Comparison of ENCODE assay signal across 10 cellular contexts in the genomic region with DNA sequence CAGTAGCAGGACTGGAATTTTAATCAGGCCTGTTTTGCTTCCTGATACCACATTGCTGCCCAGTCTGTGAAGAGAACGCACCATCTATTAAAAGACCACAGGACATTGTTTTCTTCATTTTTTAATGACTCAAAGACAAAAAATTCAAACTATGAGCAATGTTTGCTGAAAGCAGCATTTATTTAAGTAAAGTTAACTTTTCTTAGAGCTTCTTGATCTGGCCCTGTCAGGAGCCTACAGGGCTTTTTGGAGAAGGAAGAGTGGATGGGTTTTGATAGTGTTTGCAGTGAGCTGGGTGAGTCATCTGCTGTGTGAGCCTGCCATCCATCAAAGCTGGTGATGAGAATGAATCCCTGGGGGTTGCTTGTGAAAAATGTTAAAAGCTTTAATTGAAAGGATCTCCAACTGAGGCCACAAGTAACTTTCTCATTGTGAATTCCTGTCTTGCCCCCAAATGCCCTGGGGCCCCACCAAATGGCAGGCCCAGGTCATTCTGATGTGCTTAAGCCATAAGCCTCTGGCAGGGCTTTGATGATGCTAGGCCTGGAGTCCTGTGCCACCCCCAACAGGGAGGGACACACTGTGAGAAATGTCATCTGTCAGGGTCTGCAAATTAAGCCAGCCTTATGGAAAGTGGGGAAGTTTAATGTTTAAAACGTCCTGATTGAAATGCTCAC.
DNase-seq lines count a peak whose midpoint lies in the region; ATAC-seq and TF ChIP-seq lines count a peak whose summit lies in the region.
"Had no signal": no experiment of that assay in that cellular context is flagged by ENCODE, and none has a peak within 500 bp of the region (broad histone marks: within the 10 kb centered on the region; RNA-seq: fewer than 3 reads in every experiment).

No MANE protein-coding gene starts in this region.

- H3K36me3 ChIP-seq in aorta (ENCODE audit: control insufficient read depth in 1 of 2, insufficient read depth in 2 of 2, low read length in 1 of 2) = no peaks in the 10 kb centered on the region

- no peak overlapping the region for H3K27ac ChIP-seq in aorta (ENCODE audit: low read depth in 1 of 2, low read length in 2 of 2)
- H3K27ac ChIP-seq: C4-2B had no signal

- DNase-seq in NCI-H2171 treated with DMSO at 0.1 percent for 48 hours (lab: John Stamatoyannopoulos, UW) (peak; percentile 28), NCI-H2171 (lab: John Stamatoyannopoulos, UW) (no peak), SK-MEL-5 (ENCODE audit: low read depth, low spot score) (peak; percentile 70), glomerular visceral epithelial cell (ENCODE audit: extremely low spot score) (peak; percentile 75), aorta (no peak), NCI-H1105 (lab: John Stamatoyannopoulos, UW) (no peak)
- DNase-seq: left cardiac atrium had no signal

- peak; percentile 46 for ATAC-seq in aorta (ENCODE audit: low FRiP score)
- ATAC-seq in HG03442 (IDR thresholded peaks at IDR 0.05; ENCODE audit: unreplicated experiment) = no peak
- ATAC-seq in GM18505 (IDR thresholded peaks at IDR 0.05; ENCODE audit: unreplicated experiment) = no peak

- no peaks in the 10 kb centered on the region for H3K27me3 ChIP-seq in aorta (ENCODE audit: control insufficient read depth in 1 of 2, insufficient read depth in 2 of 2, low read length in 1 of 2)

- H3K9me3 ChIP-seq in aorta (ENCODE audit: control insufficient read depth, low read length) = no peaks in the 10 kb centered on the region

- no peak overlapping the region for H3K4me3 ChIP-seq in aorta (ENCODE audit: low read length in 2 of 2)

- 42 to 48% methylated on average over 2 of the region's 2 CpGs for WGBS in aorta, 2 donors

- intact Hi-C loops in aorta (cut with DNase I) = no loop called here

- in situ Hi-C loops in SK-MEL-5 (cut with HindIII; ENCODE audit: low pct_unique_long_range_greater_than_20kb, low sequenced_read_pairs) = no loop called here

- H3K4me1 ChIP-seq in aorta (ENCODE audit: control insufficient read depth in 1 of 2, insufficient read depth in 2 of 2, low read length in 2 of 2) = peaks cover 0 to 7% of the 10 kb centered on the region in 2 donors

- TF ChIP-seq POLR2A in GM18505 (IDR thresholded peaks at IDR 0.05; ENCODE audit: borderline replicate concordance, extremely low read depth, insufficient read depth, insufficient read length) = no peak

Comparison
In these comparisons a context has a peak if more than half of its experiments do, and no peak if none do; other contexts are left out.
1. DNase-seq: peak in NCI-H2171 treated with DMSO at 0.1 percent for 48 hours (single experiment), SK-MEL-5 (single experiment) and glomerular visceral epithelial cell (single experiment); none in NCI-H2171 (single experiment), aorta (0 of 2) and NCI-H1105 (single experiment).